In the genomic region with DNA sequence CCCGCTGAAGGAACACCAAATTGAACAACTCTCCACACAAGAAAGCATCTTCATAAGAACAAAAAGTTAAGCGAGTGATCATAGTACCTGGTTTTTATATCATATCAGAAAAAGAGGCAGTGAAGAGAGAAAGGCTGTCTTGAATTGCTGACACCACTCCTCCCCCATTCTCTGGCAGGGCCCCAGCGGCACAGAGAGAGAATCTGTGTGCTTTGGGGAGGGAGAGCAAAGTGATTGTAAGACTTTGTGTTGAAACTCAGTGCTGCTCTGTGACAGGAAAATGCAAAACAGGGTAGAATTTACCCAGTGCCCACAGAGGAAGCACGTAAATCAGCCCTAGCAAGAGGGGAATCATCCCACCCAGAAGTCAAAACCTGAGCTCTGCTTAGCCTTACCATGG, we compare ENCODE assay signal across 30 cellular contexts.
"Had no signal": no experiment of that assay in that cellular context is flagged by ENCODE, and none has a peak within 500 bp of the region (broad histone marks: within the 10 kb centered on the region; RNA-seq: fewer than 3 reads in every experiment).

No MANE protein-coding gene starts in this region.

- H3K27ac ChIP-seq: ascending aorta, brain microvascular endothelial cell, sigmoid colon, thyroid gland, upper lobe of right lung had no signal

- H3K27me3 Mint-ChIP-seq: activated CD4-positive, alpha-beta memory T cell treated with anti-CD3 and anti-CD28 coated beads, Interleukin-2, amount 10 ng/mL, durations not matched to agents 7 days and 5 days; activated CD4-positive, alpha-beta T cell treated with anti-CD3 and anti-CD28 coated beads, Interleukin-2, amount 10 ng/mL, durations not matched to agents 24 days and 14 days; activated naive CD4-positive, alpha-beta T cell treated with anti-CD3 and anti-CD28 coated beads, Interleukin-2, amount 10 ng/mL, durations not matched to agents 7 days and 5 days; activated naive CD8-positive, alpha-beta T cell treated with anti-CD3 and anti-CD28 coated beads, Interleukin-2, amount 10 ng/mL, durations not matched to agents 7 days and 5 days; dendritic cell treated with granulocyte-macrophage colony-stimulating factor and Interleukin-4, amounts not matched to agents 40 ng/mL and 50 ng/mL, for 4 days; naive thymus-derived CD4-positive, alpha-beta T cell; stimulated activated memory B cell treated with anti-CD40 and anti-IgM and Interleukin-4, amounts not matched to agents 10 μg/mL and 1 μg/mL and 100 μg/mL, for 72 hours; stimulated activated naive CD8-positive, alpha-beta T cell treated with anti-CD3 and anti-CD28 coated beads, Interleukin-15, amount 100 ng/mL, for 72 hours had no signal

- H3K36me3 ChIP-seq: ascending aorta, brain microvascular endothelial cell, sigmoid colon, thyroid gland, upper lobe of right lung had no signal

- H3K27ac Mint-ChIP-seq: activated CD4-positive, alpha-beta memory T cell treated with anti-CD3 and anti-CD28 coated beads, Interleukin-2, amount 10 ng/mL, durations not matched to agents 7 days and 5 days; activated CD4-positive, alpha-beta T cell treated with anti-CD3 and anti-CD28 coated beads, Interleukin-2, amount 10 ng/mL, durations not matched to agents 24 days and 14 days; activated naive CD4-positive, alpha-beta T cell treated with anti-CD3 and anti-CD28 coated beads, Interleukin-2, amount 10 ng/mL, durations not matched to agents 7 days and 5 days; activated naive CD8-positive, alpha-beta T cell treated with anti-CD3 and anti-CD28 coated beads, Interleukin-2, amount 10 ng/mL, durations not matched to agents 7 days and 5 days; activated T-cell treated with anti-CD3 and anti-CD28 coated beads, Interleukin-2, amount 50 U/mL, for 24 hours; dendritic cell treated with granulocyte-macrophage colony-stimulating factor and Interleukin-4, amounts not matched to agents 40 ng/mL and 50 ng/mL, for 4 days; endodermal cell; naive thymus-derived CD4-positive, alpha-beta T cell; stimulated activated memory B cell treated with anti-CD40 and anti-IgM and Interleukin-4, amounts not matched to agents 10 μg/mL and 1 μg/mL and 100 μg/mL, for 72 hours; stimulated activated naive CD8-positive, alpha-beta T cell treated with anti-CD3 and anti-CD28 coated beads, Interleukin-15, amount 100 ng/mL, for 72 hours had no signal

- H3K4me1 Mint-ChIP-seq: activated CD4-positive, alpha-beta memory T cell treated with anti-CD3 and anti-CD28 coated beads, Interleukin-2, amount 10 ng/mL, durations not matched to agents 7 days and 5 days; activated CD4-positive, alpha-beta T cell treated with anti-CD3 and anti-CD28 coated beads, Interleukin-2, amount 10 ng/mL, durations not matched to agents 24 days and 14 days; activated naive CD4-positive, alpha-beta T cell treated with anti-CD3 and anti-CD28 coated beads, Interleukin-2, amount 10 ng/mL, durations not matched to agents 7 days and 5 days; activated naive CD8-positive, alpha-beta T cell treated with anti-CD3 and anti-CD28 coated beads, Interleukin-2, amount 10 ng/mL, durations not matched to agents 7 days and 5 days; naive thymus-derived CD4-positive, alpha-beta T cell; stimulated activated memory B cell treated with anti-CD40 and anti-IgM and Interleukin-4, amounts not matched to agents 10 μg/mL and 1 μg/mL and 100 μg/mL, for 72 hours; stimulated activated naive CD8-positive, alpha-beta T cell treated with anti-CD3 and anti-CD28 coated beads, Interleukin-15, amount 100 ng/mL, for 72 hours had no signal

- DNase-seq: activated CD4-positive, alpha-beta memory T cell treated with anti-CD3 and anti-CD28 coated beads, Interleukin-2, amount 10 ng/mL, durations not matched to agents 7 days and 5 days; activated CD4-positive, alpha-beta T cell treated with anti-CD3 and anti-CD28 coated beads, Interleukin-2, amount 10 ng/mL, durations not matched to agents 24 days and 14 days; activated CD4-positive, CD25-positive, alpha-beta regulatory T cell treated with anti-CD3 and anti-CD28 coated beads, Interleukin-2, amount 50 U/mL, for 72 hours; activated CD8-positive, alpha-beta memory T cell treated with anti-CD3 and anti-CD28 coated beads, Interleukin-2, amount 50 U/mL, for 48 hours; activated gamma-delta T cell; activated naive CD4-positive, alpha-beta T cell treated with anti-CD3 and anti-CD28 coated beads, Interleukin-2, amount 10 ng/mL, durations not matched to agents 7 days and 5 days; activated naive CD8-positive, alpha-beta T cell treated with anti-CD3 and anti-CD28 coated beads, Interleukin-2, amount 10 ng/mL, durations not matched to agents 7 days and 5 days; activated T-cell treated with anti-CD3 and anti-CD28 coated beads, Interleukin-2, amount 50 U/mL, for 24 hours; brain microvascular endothelial cell; central memory CD4-positive, alpha-beta T cell; endodermal cell; foreskin fibroblast; hypothalamus; kidney glomerular epithelial cell; mammary epithelial cell; midbrain; naive thymus-derived CD4-positive, alpha-beta T cell; posterior cingulate gyrus; sigmoid colon; small intestine; stimulated activated CD4-positive, alpha-beta T cell treated with anti-CD3 and anti-CD28 coated beads, Interleukin-4, amount 100 ng/mL, for 4 hours; stimulated activated CD8-positive, alpha-beta memory T cell treated with anti-CD3 and anti-CD28 coated beads, Interleukin-4, amount 100 ng/mL, for 48 hours; stimulated activated naive CD8-positive, alpha-beta T cell treated with anti-CD3 and anti-CD28 coated beads, Interleukin-15, amount 100 ng/mL, for 72 hours; T-helper 2 cell; upper lobe of right lung had no signal

- ATAC-seq: esophagus mucosa; naive thymus-derived CD4-positive, alpha-beta T cell; stimulated activated memory B cell treated with anti-CD40 and anti-IgM and Interleukin-4, amounts not matched to agents 10 μg/mL and 1 μg/mL and 100 μg/mL, for 72 hours; stimulated activated naive CD8-positive, alpha-beta T cell treated with anti-CD3 and anti-CD28 coated beads, Interleukin-15, amount 100 ng/mL, for 72 hours; upper lobe of right lung had no signal

- H3K27me3 ChIP-seq: ascending aorta, brain microvascular endothelial cell, sigmoid colon, thyroid gland, upper lobe of right lung had no signal

- H3K36me3 Mint-ChIP-seq: activated naive CD4-positive, alpha-beta T cell treated with anti-CD3 and anti-CD28 coated beads, Interleukin-2, amount 10 ng/mL, durations not matched to agents 7 days and 5 days; activated naive CD8-positive, alpha-beta T cell treated with anti-CD3 and anti-CD28 coated beads, Interleukin-2, amount 10 ng/mL, durations not matched to agents 7 days and 5 days; naive thymus-derived CD4-positive, alpha-beta T cell; stimulated activated memory B cell treated with anti-CD40 and anti-IgM and Interleukin-4, amounts not matched to agents 10 μg/mL and 1 μg/mL and 100 μg/mL, for 72 hours had no signal

- H3K4me1 ChIP-seq: ascending aorta, thyroid gland, upper lobe of right lung had no signal

- H3K9me3 Mint-ChIP-seq: activated CD4-positive, alpha-beta memory T cell treated with anti-CD3 and anti-CD28 coated beads, Interleukin-2, amount 10 ng/mL, durations not matched to agents 7 days and 5 days; activated CD4-positive, alpha-beta T cell treated with anti-CD3 and anti-CD28 coated beads, Interleukin-2, amount 10 ng/mL, durations not matched to agents 24 days and 14 days; activated naive CD4-positive, alpha-beta T cell treated with anti-CD3 and anti-CD28 coated beads, Interleukin-2, amount 10 ng/mL, durations not matched to agents 7 days and 5 days; activated naive CD8-positive, alpha-beta T cell treated with anti-CD3 and anti-CD28 coated beads, Interleukin-2, amount 10 ng/mL, durations not matched to agents 7 days and 5 days; activated T-cell treated with anti-CD3 and anti-CD28 coated beads, Interleukin-2, amount 50 U/mL, for 24 hours; dendritic cell treated with granulocyte-macrophage colony-stimulating factor and Interleukin-4, amounts not matched to agents 40 ng/mL and 50 ng/mL, for 4 days; naive thymus-derived CD4-positive, alpha-beta T cell; stimulated activated memory B cell treated with anti-CD40 and anti-IgM and Interleukin-4, amounts not matched to agents 10 μg/mL and 1 μg/mL and 100 μg/mL, for 72 hours; stimulated activated naive CD8-positive, alpha-beta T cell treated with anti-CD3 and anti-CD28 coated beads, Interleukin-15, amount 100 ng/mL, for 72 hours had no signal

- H3K4me3 ChIP-seq: ascending aorta, sigmoid colon, thyroid gland, upper lobe of right lung had no signal

- H3K9me3 ChIP-seq: ascending aorta, sigmoid colon, thyroid gland, upper lobe of right lung had no signal

- H3K4me3 Mint-ChIP-seq: activated CD4-positive, alpha-beta memory T cell treated with anti-CD3 and anti-CD28 coated beads, Interleukin-2, amount 10 ng/mL, durations not matched to agents 7 days and 5 days; activated CD4-positive, alpha-beta T cell treated with anti-CD3 and anti-CD28 coated beads, Interleukin-2, amount 10 ng/mL, durations not matched to agents 24 days and 14 days; activated naive CD4-positive, alpha-beta T cell treated with anti-CD3 and anti-CD28 coated beads, Interleukin-2, amount 10 ng/mL, durations not matched to agents 7 days and 5 days; activated naive CD8-positive, alpha-beta T cell treated with anti-CD3 and anti-CD28 coated beads, Interleukin-2, amount 10 ng/mL, durations not matched to agents 7 days and 5 days; activated T-cell treated with anti-CD3 and anti-CD28 coated beads, Interleukin-2, amount 50 U/mL, for 24 hours; dendritic cell treated with granulocyte-macrophage colony-stimulating factor and Interleukin-4, amounts not matched to agents 40 ng/mL and 50 ng/mL, for 4 days; endodermal cell; naive thymus-derived CD4-positive, alpha-beta T cell; stimulated activated memory B cell treated with anti-CD40 and anti-IgM and Interleukin-4, amounts not matched to agents 10 μg/mL and 1 μg/mL and 100 μg/mL, for 72 hours; stimulated activated naive CD8-positive, alpha-beta T cell treated with anti-CD3 and anti-CD28 coated beads, Interleukin-15, amount 100 ng/mL, for 72 hours had no signal
